ENCODE assay signal across 8 cellular contexts in the genomic region with DNA sequence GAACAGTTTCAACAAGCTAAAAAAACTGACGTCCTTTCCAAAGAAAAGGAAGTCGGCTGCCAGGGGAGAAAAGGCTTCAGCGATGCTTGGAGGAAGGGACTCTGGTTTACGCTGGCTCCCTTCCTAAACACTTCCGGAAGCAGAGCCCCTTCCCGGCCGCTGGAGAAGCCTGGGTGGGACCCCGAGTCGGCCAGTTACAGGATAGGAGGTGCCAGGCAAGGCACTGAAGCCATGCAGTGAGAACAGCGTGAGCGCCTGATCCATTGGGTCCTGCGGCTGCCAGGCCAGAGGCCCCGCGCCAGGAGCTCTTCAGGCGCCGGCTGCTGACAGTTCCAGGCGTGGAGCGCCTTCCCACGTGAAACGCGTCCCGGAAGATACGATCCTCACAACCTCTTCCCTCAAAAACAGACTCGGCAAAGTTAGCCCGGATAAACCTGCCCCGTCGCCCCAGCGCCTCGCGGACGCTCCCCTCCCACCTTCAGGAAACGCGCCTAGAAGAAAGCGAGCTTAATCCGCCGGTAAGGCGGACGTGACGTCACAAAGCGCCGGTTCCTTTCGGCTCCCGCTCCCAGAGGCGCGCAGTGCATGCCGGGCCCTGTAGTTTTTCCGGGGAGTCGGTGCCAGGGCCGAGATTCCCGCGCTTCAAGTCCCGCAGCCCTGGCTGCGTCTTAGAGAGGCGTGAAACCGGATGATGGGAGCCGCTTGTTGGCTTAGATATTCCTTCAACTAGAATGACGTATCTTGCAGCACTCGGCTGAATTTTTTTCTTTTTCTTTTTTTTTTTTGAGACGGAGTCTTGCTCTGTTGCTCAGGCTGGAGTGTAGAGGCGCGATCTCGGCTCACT. TPM values are rescaled to one million over a fixed set of nuclear protein-coding genes. Genes with fewer than 3 reads are reported as not detected.
DNase-seq lines count a peak whose midpoint lies in the region; ATAC-seq and TF ChIP-seq lines count a peak whose summit lies in the region.

A gene with protein sequence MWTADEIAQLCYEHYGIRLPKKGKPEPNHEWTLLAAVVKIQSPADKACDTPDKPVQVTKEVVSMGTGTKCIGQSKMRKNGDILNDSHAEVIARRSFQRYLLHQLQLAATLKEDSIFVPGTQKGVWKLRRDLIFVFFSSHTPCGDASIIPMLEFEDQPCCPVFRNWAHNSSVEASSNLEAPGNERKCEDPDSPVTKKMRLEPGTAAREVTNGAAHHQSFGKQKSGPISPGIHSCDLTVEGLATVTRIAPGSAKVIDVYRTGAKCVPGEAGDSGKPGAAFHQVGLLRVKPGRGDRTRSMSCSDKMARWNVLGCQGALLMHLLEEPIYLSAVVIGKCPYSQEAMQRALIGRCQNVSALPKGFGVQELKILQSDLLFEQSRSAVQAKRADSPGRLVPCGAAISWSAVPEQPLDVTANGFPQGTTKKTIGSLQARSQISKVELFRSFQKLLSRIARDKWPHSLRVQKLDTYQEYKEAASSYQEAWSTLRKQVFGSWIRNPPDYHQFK (minus strand): TSS at position 520 of the 844 bp plus-strand sequence. CDS start 2,482 bp downstream, outside the sequence.

- H4K20me1 ChIP-seq in KMS-11 (ENCODE audit: insufficient read depth): no peaks in the 10 kb centered on the region

- TF ChIP-seq CTCF in KMS-11 (conservative IDR thresholded peaks at IDR 0.05; ENCODE audit: low read depth, low read length): no peak
- TF ChIP-seq CTCF in Peyer's patch (IDR thresholded peaks at IDR 0.05): no peak

- H3K27ac ChIP-seq in KMS-11 (peak within 1 kb of the TSS; percentile 81), Peyer's patch (peak within 1 kb of the TSS; percentile 90 to 95 (median 93)), muscle layer of duodenum (ENCODE audit: low read length) (peak within 1 kb of the TSS; percentile 96)

- peak within 1 kb of the TSS; percentile 76 for H2AFZ ChIP-seq in KMS-11 (ENCODE audit: low read depth)

- peak within 1 kb of the TSS; percentile 84 for H3K9ac ChIP-seq in KMS-11

- H3K4me1 ChIP-seq in KMS-11 (ENCODE audit: low read depth, poor library complexity, severe bottlenecking): peaks cover 13% of the 10 kb centered on the region
- peaks cover 0 to 13% (median 5%) of the 10 kb centered on the region in 4 donors for H3K4me1 ChIP-seq in Peyer's patch
- H3K4me1 ChIP-seq in muscle layer of duodenum (ENCODE audit: control insufficient read depth in 1 of 2, insufficient read depth in 2 of 2, low read length in 2 of 2): peaks cover 5 to 13% of the 10 kb centered on the region in 2 donors

- H3K27me3 ChIP-seq in KMS-11 (ENCODE audit: insufficient read depth, low read depth) (no peaks in the 10 kb centered on the region), Peyer's patch (no peaks in the 10 kb centered on the region), muscle layer of duodenum (ENCODE audit: low read depth, low read length) (no peaks in the 10 kb centered on the region)

- H3K4me3 ChIP-seq in KMS-11 (IDR thresholded peaks at IDR 0.05; ENCODE audit: insufficient read depth, low read depth, low read length) (no peak within 1 kb of the TSS), Peyer's patch (peak within 1 kb of the TSS; percentile 73 to 84 (median 78)), muscle layer of duodenum (ENCODE audit: low read depth in 1 of 2, low read length in 2 of 2) (peak within 1 kb of the TSS; percentile 77 to 86)

- ATAC-seq in GM21737 (IDR thresholded peaks at IDR 0.05; ENCODE audit: unreplicated experiment): peak; percentile 96
- ATAC-seq in esophagus mucosa: peak; percentile 97

- H3K36me3 ChIP-seq in KMS-11 (ENCODE audit: insufficient read depth) (no peaks in the 10 kb centered on the region), Peyer's patch (peaks cover 0 to 38% (median 0%) of the 10 kb centered on the region in 3 donors), muscle layer of duodenum (ENCODE audit: control insufficient read depth in 1 of 2, insufficient read depth in 2 of 2, low read length in 2 of 2) (peaks cover 35 to 44% of the 10 kb centered on the region in 2 donors)

- peak; percentile 61 to 87 for TF ChIP-seq POLR2A in Peyer's patch (IDR thresholded peaks at IDR 0.05)

- DNase-seq in DMS53 treated with DMSO at 0.1 percent for 48 hours (lab: John Stamatoyannopoulos, UW; ENCODE audit: unreplicated experiment): peak; percentile 89
- peak; percentile 99 to 100 (median 99) for DNase-seq in Peyer's patch
- peak; percentile 96 to 98 for DNase-seq in activated T-cell treated with anti-CD3 and anti-CD28 coated beads, Interleukin-2, amount 50 U/mL, for 48 hours
- DNase-seq in stimulated activated CD8-positive, alpha-beta memory T cell treated with anti-CD3 and anti-CD28 coated beads, Interleukin-7, amount 100 ng/mL, for 4 hours (ENCODE audit: low read depth in 2 of 2): peak; percentile 94 to 96

- H3K4me2 ChIP-seq in KMS-11: peak within 1 kb of the TSS; percentile 80

- H3K79me2 ChIP-seq in KMS-11 (ENCODE audit: insufficient read depth, low read depth): peaks cover 6% of the 10 kb centered on the region; the same call in 1 of the 2 replicates

- H3K9me3 ChIP-seq in Peyer's patch: no peaks in the 10 kb centered on the region
- H3K9me3 ChIP-seq in muscle layer of duodenum (ENCODE audit: control insufficient read depth in 1 of 2, low read length in 2 of 2): no peaks in the 10 kb centered on the region

RNA-seq across cellular contexts. Expression of the gene that starts here (rescaled TPM):
- 10 to 100 TPM; 39.2 to 74.1 (median 66.6) TPM for total RNA-seq in Peyer's patch
- 25.5 TPM for total RNA-seq in esophagus mucosa
